Comparison of ENCODE assay signal across 1 cellular context in the genomic region with DNA sequence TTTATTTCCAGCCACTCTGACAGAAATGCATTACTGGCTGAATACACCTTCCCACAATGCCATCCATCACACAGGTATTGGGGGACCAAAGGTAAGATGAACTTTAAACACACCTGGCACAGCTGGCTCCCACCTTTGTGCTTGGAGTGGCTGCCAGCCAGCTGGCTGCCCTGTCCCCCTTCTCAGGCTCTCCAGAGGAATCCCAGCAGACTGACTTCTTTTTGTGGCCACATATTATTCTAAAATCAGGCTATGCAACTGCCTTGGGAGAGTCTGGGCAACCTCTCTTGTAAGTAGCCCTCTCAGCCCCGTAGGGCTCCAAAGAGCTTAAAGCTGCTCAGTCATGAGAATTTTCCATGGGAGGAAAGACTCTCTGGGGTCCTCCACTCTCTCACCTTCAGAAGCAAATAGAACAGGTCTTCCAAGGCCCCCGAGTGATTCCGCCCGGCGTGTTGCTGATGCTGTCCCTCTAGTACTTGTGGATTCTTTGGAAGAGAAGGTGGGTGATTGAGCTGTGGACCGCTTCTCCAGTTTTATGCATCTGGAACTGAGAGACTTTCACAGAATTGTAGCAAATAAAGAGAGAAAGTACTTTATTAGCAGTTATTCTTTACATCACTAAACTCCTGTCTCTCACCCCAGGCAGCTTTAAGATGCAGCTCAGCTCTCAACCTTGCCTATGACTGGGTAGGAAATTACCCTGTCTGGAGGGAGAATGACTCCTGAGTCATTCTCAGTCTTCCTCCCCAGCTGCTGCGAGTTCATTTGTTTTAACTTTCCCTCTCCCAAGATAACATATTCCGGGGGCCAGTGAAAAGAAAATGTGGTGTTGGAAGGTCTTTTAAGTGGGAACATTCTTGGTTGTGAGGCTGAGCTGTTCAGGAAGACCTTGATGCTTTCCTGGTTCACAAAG.
TF ChIP-seq lines count a peak whose summit lies in the region.

No MANE protein-coding gene starts in this region.

TF ChIP-seq in K562, 482 proteins besides CTCF, POLR2A, EP300 and RAD21 (continued from another document):
- TF ChIP-seq NFE2 (IDR thresholded peaks at IDR 0.05; ENCODE audit: low read depth) (peak; percentile 66), TAF7 (tag; IDR thresholded peaks at IDR 0.05) (no peak), ZNF121 (CRISPR knock-in tag; conservative IDR thresholded peaks at IDR 0.05) (no peak), KAT7 (CRISPR knock-in tag; IDR thresholded peaks at IDR 0.05; ENCODE audit: borderline replicate concordance) (0 out of 2 replicates have a peak, but pooled peaks have one; percentile 17)
